8 cellular contexts compared by ENCODE assay signal in the genomic region with DNA sequence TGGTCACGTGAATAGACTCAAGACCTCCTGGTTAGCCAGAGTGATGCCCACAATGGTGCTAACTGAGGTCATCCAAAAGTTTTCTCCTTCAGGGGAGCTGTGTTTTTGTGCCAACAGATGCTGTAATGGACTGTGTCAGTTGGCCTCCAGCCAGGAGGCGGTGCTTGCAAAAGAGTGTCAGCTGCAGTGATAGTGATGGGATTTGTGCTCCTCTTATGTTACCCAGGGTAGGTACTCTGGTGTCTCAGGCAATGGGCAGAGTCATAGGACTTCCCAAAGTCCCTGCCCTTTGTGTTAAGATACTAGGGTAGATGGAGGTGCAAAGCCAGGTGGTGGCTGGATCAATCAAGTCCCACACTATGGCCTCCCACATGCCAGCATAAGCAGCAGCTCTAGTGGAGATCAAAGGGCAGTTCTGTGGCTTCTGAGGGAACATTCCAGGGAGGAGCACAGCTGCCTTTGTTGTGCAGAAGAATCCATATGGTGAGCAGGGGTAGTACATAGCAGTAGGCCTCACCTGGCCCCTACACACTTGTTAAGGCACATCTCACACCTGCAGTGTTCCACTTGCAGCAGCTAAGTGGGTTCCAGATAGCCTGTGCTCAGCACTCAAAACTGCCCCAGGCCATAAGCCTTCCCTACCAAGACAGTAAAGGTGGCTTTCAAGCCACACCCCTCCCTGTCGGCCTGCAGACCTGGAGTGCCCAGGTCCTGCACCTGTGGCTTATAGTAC. TPM values are rescaled to one million over a fixed set of nuclear protein-coding genes. Genes with fewer than 3 reads are reported as not detected.
DNase-seq lines count a peak whose midpoint lies in the region; ATAC-seq and TF ChIP-seq lines count a peak whose summit lies in the region.

No MANE protein-coding gene starts in this region.

- TF ChIP-seq CTCF in CD14-positive monocyte (IDR thresholded peaks at IDR 0.05) = no peak

- intact Hi-C loops in CD14-positive monocyte (cut with micrococcal nuclease) = no loop called here

- DNase-seq in NCI-H2196 (lab: John Stamatoyannopoulos, UW; ENCODE audit: unreplicated experiment) (peak; percentile 17), NCI-H2196 treated with DMSO at 0.1 percent for 48 hours (lab: John Stamatoyannopoulos, UW; ENCODE audit: unreplicated experiment) (no peak), NCI-H510A treated with DMSO at 0.1 percent for 48 hours (lab: John Stamatoyannopoulos, UW) (peak; percentile 20), renal cortical epithelial cell (ENCODE audit: low read depth) (peak; percentile 70), CD14-positive monocyte (ENCODE audit: low spot score) (no peak)
- no peak for DNase-seq in effector memory CD8-positive, alpha-beta T cell
- DNase-seq in central memory CD4-positive, alpha-beta T cell = no peak

- peaks cover 2% of the 10 kb centered on the region for H3K36me3 Mint-ChIP-seq in effector memory CD8-positive, alpha-beta T cell (ENCODE audit: insufficient read depth)
- H3K36me3 Mint-ChIP-seq in CD14-positive monocyte = no peaks in the 10 kb centered on the region

- no peaks in the 10 kb centered on the region for H3K9me3 Mint-ChIP-seq in effector memory CD8-positive, alpha-beta T cell
- peaks cover 0 to 5% (median 0%) of the 10 kb centered on the region in 7 donors for H3K9me3 Mint-ChIP-seq in CD14-positive monocyte

- H3K27ac Mint-ChIP-seq in effector memory CD8-positive, alpha-beta T cell = no peak overlapping the region
- H3K27ac Mint-ChIP-seq in CD14-positive monocyte = no peak overlapping the region

- no peaks in the 10 kb centered on the region for H3K27me3 Mint-ChIP-seq in effector memory CD8-positive, alpha-beta T cell
- H3K27me3 Mint-ChIP-seq in CD14-positive monocyte (ENCODE audit: low read depth in 3 of 3) = peaks cover 0 to 2% (median 0%) of the 10 kb centered on the region in 3 donors

- no peak overlapping the region for H3K4me3 Mint-ChIP-seq in effector memory CD8-positive, alpha-beta T cell
- H3K4me3 Mint-ChIP-seq in CD14-positive monocyte = no peak overlapping the region

- peaks cover 0 to 4% of the 10 kb centered on the region in 2 donors for H3K4me1 Mint-ChIP-seq in effector memory CD8-positive, alpha-beta T cell (ENCODE audit: low read depth in 2 of 2)
- peaks cover 2% of the 10 kb centered on the region for H3K4me1 Mint-ChIP-seq in CD14-positive monocyte

- peak; percentile 32 for ATAC-seq in effector memory CD8-positive, alpha-beta T cell (replicated peaks)
- no peak for ATAC-seq in GM19328 (IDR thresholded peaks at IDR 0.05; ENCODE audit: unreplicated experiment)

RNA-seq across cellular contexts. Expression of a gene that starts 9.4 kb away (rescaled TPM):
- 16.3 and 17.6 TPM in 2 replicates for total RNA-seq in renal cortical epithelial cell
- polyA plus RNA-seq in CD14-positive monocyte = 1 to 10 TPM; 2.8 to 3.9 TPM

RNA-seq across cellular contexts. Expression of a gene that starts 31.3 kb away (rescaled TPM):
- 1.0 and 4.4 TPM in 2 replicates for total RNA-seq in renal cortical epithelial cell
- under 1 TPM; 0.86 to 0.89 TPM for polyA plus RNA-seq in CD14-positive monocyte

Comparison
In these comparisons a context has a peak if more than half of its experiments do, and no peak if none do; other contexts are left out.
1. DNase-seq: peak in NCI-H2196 (single experiment), NCI-H510A treated with DMSO at 0.1 percent for 48 hours (single experiment) and renal cortical epithelial cell (single experiment); none in NCI-H2196 treated with DMSO at 0.1 percent for 48 hours (single experiment), effector memory CD8-positive, alpha-beta T cell (0 of 3), CD14-positive monocyte (single experiment) and central memory CD4-positive, alpha-beta T cell (single experiment).